In the genomic region with DNA sequence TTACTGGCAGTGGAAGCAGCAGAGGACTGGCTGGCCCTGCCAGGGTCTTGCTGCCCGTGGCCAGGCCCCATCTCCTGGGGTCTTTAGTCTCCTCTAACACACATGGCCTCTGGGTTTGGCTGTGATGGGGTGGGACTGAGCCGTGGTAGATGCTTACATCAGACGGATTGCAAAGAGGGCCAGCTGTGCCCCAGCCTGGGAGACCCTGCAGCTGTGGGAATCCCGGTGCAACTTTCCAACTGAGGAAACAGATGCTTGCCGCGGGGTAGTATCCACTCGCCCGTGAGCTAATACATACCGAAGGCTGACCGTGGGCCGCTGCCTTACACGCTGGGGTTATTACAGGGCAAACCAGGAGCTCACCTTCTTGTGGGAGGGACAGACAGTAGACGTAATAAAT, we compare ENCODE assay signal across 22 cellular contexts.
"Had no signal": no experiment of that assay in that cellular context is flagged by ENCODE, and none has a peak within 500 bp of the region (broad histone marks: within the 10 kb centered on the region; RNA-seq: fewer than 3 reads in every experiment).

No MANE protein-coding gene starts in this region.

- H3K4me3 ChIP-seq: MG63 had no signal

- H3K9me3 ChIP-seq: MG63 had no signal

- ATAC-seq: HepG2, SK-N-SH treated with all-trans-retinoic acid at 6 μM for 48 hours had no signal

- H3K27ac ChIP-seq: RWPE1 had no signal

- H3K27me3 ChIP-seq: MG63 had no signal

- DNase-seq: IMR-90, Karpas-422, KG1, MG63, NCI-H1092, NCI-H1105 treated with DMSO at 0.1 percent for 48 hours, NCI-H1417 treated with DMSO at 0.1 percent for 48 hours, NCI-H146, NCI-H1694 treated with DMSO at 0.1 percent for 48 hours, NCI-H2029, NCI-H2081 treated with DMSO at 0.1 percent for 48 hours, NCI-H2171, NCI-H226, NCI-H446, NCI-H510A, NCI-H524 treated with DMSO at 0.1 percent for 48 hours, NCI-H69, NCI-H774, SHP77 had no signal

- H3K36me3 ChIP-seq: MG63 had no signal
